In genomic region chr7:35424869-35425495, GRCh38 we compare ENCODE assay signal across 8 cellular contexts.
DNase-seq lines count a peak whose midpoint lies in the region; ATAC-seq and TF ChIP-seq lines count a peak whose summit lies in the region.

No MANE protein-coding gene starts in this region.

- TF ChIP-seq CTCF in type B pancreatic cell (conservative IDR thresholded peaks at IDR 0.05), result peak; percentile 84

- H3K36me3 Mint-ChIP-seq in T-helper 2 cell treated with Interferon-gamma antibody and Interleukin-4, amounts not matched to agents 5 μg/mL and 100 μg/mL, for 36 hours (ENCODE audit: low read depth), result no peaks in the 10 kb centered on the region
- H3K36me3 Mint-ChIP-seq in natural killer cell treated with Interleukin-12 subunit alpha and Interleukin-12 subunit beta and Interleukin-15 and Interleukin-18, amount 100 ng/mL, for 72 hours, result no peaks in the 10 kb centered on the region
- H3K36me3 Mint-ChIP-seq in type B pancreatic cell, result no peaks in the 10 kb centered on the region

- H3K4me1 Mint-ChIP-seq in T-helper 2 cell treated with Interferon-gamma antibody and Interleukin-4, amounts not matched to agents 5 μg/mL and 100 μg/mL, for 36 hours (ENCODE audit: low read depth), result peaks cover 2% of the 10 kb centered on the region
- H3K4me1 Mint-ChIP-seq in natural killer cell treated with Interleukin-12 subunit alpha and Interleukin-12 subunit beta and Interleukin-15 and Interleukin-18, amount 100 ng/mL, for 72 hours (ENCODE audit: low read depth in 2 of 2), result peaks cover 5 to 7% of the 10 kb centered on the region in 2 donors
- no peaks in the 10 kb centered on the region for H3K4me1 Mint-ChIP-seq in type B pancreatic cell (ENCODE audit: unreplicated experiment)

- no peaks in the 10 kb centered on the region for H3K9me3 Mint-ChIP-seq in T-helper 2 cell treated with Interferon-gamma antibody and Interleukin-4, amounts not matched to agents 5 μg/mL and 100 μg/mL, for 36 hours
- no peaks in the 10 kb centered on the region for H3K9me3 Mint-ChIP-seq in natural killer cell treated with Interleukin-12 subunit alpha and Interleukin-12 subunit beta and Interleukin-15 and Interleukin-18, amount 100 ng/mL, for 72 hours
- H3K9me3 Mint-ChIP-seq in type B pancreatic cell, result no peaks in the 10 kb centered on the region

- no peak for TF ChIP-seq POLR2A in erythroblast (IDR thresholded peaks at IDR 0.05; ENCODE audit: low read length)

- H3K27ac Mint-ChIP-seq in T-helper 2 cell treated with Interferon-gamma antibody and Interleukin-4, amounts not matched to agents 5 μg/mL and 100 μg/mL, for 36 hours, result no peak overlapping the region
- no peak overlapping the region for H3K27ac Mint-ChIP-seq in natural killer cell treated with Interleukin-12 subunit alpha and Interleukin-12 subunit beta and Interleukin-15 and Interleukin-18, amount 100 ng/mL, for 72 hours
- no peak overlapping the region for H3K27ac Mint-ChIP-seq in type B pancreatic cell

- H3K4me3 Mint-ChIP-seq in T-helper 2 cell treated with Interferon-gamma antibody and Interleukin-4, amounts not matched to agents 5 μg/mL and 100 μg/mL, for 36 hours, result no peak overlapping the region
- H3K4me3 Mint-ChIP-seq in natural killer cell treated with Interleukin-12 subunit alpha and Interleukin-12 subunit beta and Interleukin-15 and Interleukin-18, amount 100 ng/mL, for 72 hours, result no peak overlapping the region
- H3K4me3 Mint-ChIP-seq in type B pancreatic cell, result no peak overlapping the region

- DNase-seq in T-helper 2 cell, result peak; percentile 16 to 67 (median 19)
- no peak for DNase-seq in T-helper 2 cell treated with Interferon-gamma antibody and Interleukin-4, amounts not matched to agents 5 μg/mL and 100 μg/mL, for 36 hours (ENCODE audit: low spot score)
- peak; percentile 69 for DNase-seq in NCI-H69 (lab: John Stamatoyannopoulos, UW)
- peak; percentile 67 for DNase-seq in activated CD8-positive, alpha-beta memory T cell treated with anti-CD3 and anti-CD28 coated beads for 24 hours
- DNase-seq in erythroblast (lab: John Stamatoyannopoulos, UW), result peak; percentile 55 to 75
- no peak for DNase-seq in natural killer cell treated with Interleukin-12 subunit alpha and Interleukin-12 subunit beta and Interleukin-15 and Interleukin-18, amount 100 ng/mL, for 72 hours (ENCODE audit: low spot score)
- no peak for DNase-seq in type B pancreatic cell (ENCODE audit: extremely low spot score, unreplicated experiment)

- H3K27me3 Mint-ChIP-seq in T-helper 2 cell treated with Interferon-gamma antibody and Interleukin-4, amounts not matched to agents 5 μg/mL and 100 μg/mL, for 36 hours (ENCODE audit: low read depth), result peaks cover 21% of the 10 kb centered on the region
- H3K27me3 Mint-ChIP-seq in natural killer cell treated with Interleukin-12 subunit alpha and Interleukin-12 subunit beta and Interleukin-15 and Interleukin-18, amount 100 ng/mL, for 72 hours, result peaks cover 13 to 14% of the 10 kb centered on the region in 2 donors
- peaks cover 10% of the 10 kb centered on the region for H3K27me3 Mint-ChIP-seq in type B pancreatic cell

- ATAC-seq in HG03095 (IDR thresholded peaks at IDR 0.05; ENCODE audit: unreplicated experiment), result peak; percentile 60
- peak; percentile 69 to 77 for ATAC-seq in natural killer cell treated with Interleukin-12 subunit alpha and Interleukin-12 subunit beta and Interleukin-15 and Interleukin-18, amount 100 ng/mL, for 72 hours

Comparison
In these comparisons a context has a peak if more than half of its experiments do, and no peak if none do; other contexts are left out.
1. DNase-seq: peak in T-helper 2 cell (5 of 5), NCI-H69 (single experiment), activated CD8-positive, alpha-beta memory T cell treated with anti-CD3 and anti-CD28 coated beads for 24 hours (single experiment) and erythroblast (2 of 2); none in T-helper 2 cell treated with Interferon-gamma antibody and Interleukin-4, amounts not matched to agents 5 μg/mL and 100 μg/mL, for 36 hours (single experiment), natural killer cell treated with Interleukin-12 subunit alpha and Interleukin-12 subunit beta and Interleukin-15 and Interleukin-18, amount 100 ng/mL, for 72 hours (single experiment) and type B pancreatic cell (single experiment).